In genomic region chr17:27519550-27519949, GRCh38 we compare ENCODE assay signal across 12 cellular contexts.
DNase-seq lines count a peak whose midpoint lies in the region; ATAC-seq and TF ChIP-seq lines count a peak whose summit lies in the region.
"Had no signal": no experiment of that assay in that cellular context is flagged by ENCODE, and none has a peak within 500 bp of the region (broad histone marks: within the 10 kb centered on the region; RNA-seq: fewer than 3 reads in every experiment).

No MANE protein-coding gene starts in this region.

- H3K27ac ChIP-seq in substantia nigra (ENCODE audit: low read depth, low read length, poor library complexity, severe bottlenecking) (peak overlapping the region; percentile 54), tibial artery (no peak overlapping the region)

- no peak overlapping the region for H3K4me3 Mint-ChIP-seq in activated CD4-positive, alpha-beta T cell treated with anti-CD3 and anti-CD28 coated beads, Interleukin-2, amount 10 ng/mL, durations not matched to agents 24 days and 14 days
- H3K4me3 Mint-ChIP-seq in activated T-helper 1 cell treated with anti-CD3 and anti-CD28 coated beads, Interleukin-12 subunit alpha, Interleukin-12 subunit beta, Interleukin-2, Interleukin-4 antibody, amounts not matched to agents 30 ng/mL and 10 ng/mL and 1 ng/mL, durations not matched to agents 14 hours and 24 hours and 36 hours, result no peak overlapping the region

- DNase-seq in activated CD4-positive, alpha-beta T cell treated with anti-CD3 and anti-CD28 coated beads, Interleukin-2, amount 10 ng/mL, durations not matched to agents 24 days and 14 days, result no peak
- no peak for DNase-seq in activated CD4-positive, alpha-beta T cell treated with anti-CD3 and anti-CD28 coated beads for 1 hour
- DNase-seq in activated T-helper 1 cell treated with anti-CD3 and anti-CD28 coated beads, Interleukin-12 subunit alpha, Interleukin-12 subunit beta, Interleukin-2, Interleukin-4 antibody, amounts not matched to agents 30 ng/mL and 10 ng/mL and 1 ng/mL, durations not matched to agents 14 hours and 24 hours and 36 hours (ENCODE audit: low spot score), result no peak
- DNase-seq in substantia nigra (lab: John Stamatoyannopoulos, UW), result no peak
- no peak for DNase-seq in tibial artery
- DNase-seq in kidney glomerular epithelial cell (lab: John Stamatoyannopoulos, UW), result no peak
- no peak for DNase-seq in NCI-H2107 treated with DMSO at 0.1 percent for 48 hours (lab: John Stamatoyannopoulos, UW; ENCODE audit: unreplicated experiment)
- DNase-seq: activated CD4-positive, CD25-positive, alpha-beta regulatory T cell; Calu3; stimulated activated CD4-positive, alpha-beta T cell treated with anti-CD3 and anti-CD28 coated beads, Interleukin-4, amount 100 ng/mL, for 4 hours; testis had no signal

- H3K27me3 ChIP-seq in tibial artery, result no peaks in the 10 kb centered on the region
- H3K27me3 ChIP-seq: testis had no signal

- H3K4me1 ChIP-seq in tibial artery, result peaks cover 0 to 5% (median 0%) of the 10 kb centered on the region in 4 donors

- no peaks in the 10 kb centered on the region for H3K9me3 ChIP-seq in tibial artery
- H3K9me3 ChIP-seq: testis had no signal

- peaks cover 3% of the 10 kb centered on the region for H3K36me3 Mint-ChIP-seq in activated CD4-positive, alpha-beta T cell treated with anti-CD3 and anti-CD28 coated beads, Interleukin-2, amount 10 ng/mL, durations not matched to agents 24 days and 14 days (ENCODE audit: low read depth)
- H3K36me3 Mint-ChIP-seq in activated T-helper 1 cell treated with anti-CD3 and anti-CD28 coated beads, Interleukin-12 subunit alpha, Interleukin-12 subunit beta, Interleukin-2, Interleukin-4 antibody, amounts not matched to agents 30 ng/mL and 10 ng/mL and 1 ng/mL, durations not matched to agents 14 hours and 24 hours and 36 hours (ENCODE audit: low read depth), result peaks cover 10% of the 10 kb centered on the region

- peaks cover 66% of the 10 kb centered on the region for H3K4me1 Mint-ChIP-seq in activated CD4-positive, alpha-beta T cell treated with anti-CD3 and anti-CD28 coated beads, Interleukin-2, amount 10 ng/mL, durations not matched to agents 24 days and 14 days
- peaks cover 88% of the 10 kb centered on the region for H3K4me1 Mint-ChIP-seq in activated T-helper 1 cell treated with anti-CD3 and anti-CD28 coated beads, Interleukin-12 subunit alpha, Interleukin-12 subunit beta, Interleukin-2, Interleukin-4 antibody, amounts not matched to agents 30 ng/mL and 10 ng/mL and 1 ng/mL, durations not matched to agents 14 hours and 24 hours and 36 hours (ENCODE audit: low read depth)

- TF ChIP-seq CTCF in tibial artery (IDR thresholded peaks at IDR 0.05), result no peak

- peak overlapping the region; percentile 17 for H3K27ac Mint-ChIP-seq in activated CD4-positive, alpha-beta T cell treated with anti-CD3 and anti-CD28 coated beads, Interleukin-2, amount 10 ng/mL, durations not matched to agents 24 days and 14 days
- H3K27ac Mint-ChIP-seq in activated T-helper 1 cell treated with anti-CD3 and anti-CD28 coated beads, Interleukin-12 subunit alpha, Interleukin-12 subunit beta, Interleukin-2, Interleukin-4 antibody, amounts not matched to agents 30 ng/mL and 10 ng/mL and 1 ng/mL, durations not matched to agents 14 hours and 24 hours and 36 hours, result peak overlapping the region; percentile 41

- intact Hi-C loops in activated CD4-positive, alpha-beta T cell treated with anti-CD3 and anti-CD28 coated beads, Interleukin-2, amount 10 ng/mL, durations not matched to agents 24 days and 14 days (cut with micrococcal nuclease), result no loop called here
- intact Hi-C loops in activated T-helper 1 cell treated with anti-CD3 and anti-CD28 coated beads, Interleukin-12 subunit alpha, Interleukin-12 subunit beta, Interleukin-2, Interleukin-4 antibody, amounts not matched to agents 30 ng/mL and 10 ng/mL and 1 ng/mL, durations not matched to agents 14 hours and 24 hours and 36 hours (cut with micrococcal nuclease), result no loop called here
- intact Hi-C loops in tibial artery (cut with DNase I; ENCODE audit: low total_unique reads), result no loop called here

- no peaks in the 10 kb centered on the region for H3K36me3 ChIP-seq in tibial artery

- ATAC-seq in HG02610 (IDR thresholded peaks at IDR 0.05; ENCODE audit: unreplicated experiment), result peak; percentile 84

- H3K9me3 Mint-ChIP-seq in activated CD4-positive, alpha-beta T cell treated with anti-CD3 and anti-CD28 coated beads, Interleukin-2, amount 10 ng/mL, durations not matched to agents 24 days and 14 days, result no peaks in the 10 kb centered on the region
- H3K9me3 Mint-ChIP-seq in activated T-helper 1 cell treated with anti-CD3 and anti-CD28 coated beads, Interleukin-12 subunit alpha, Interleukin-12 subunit beta, Interleukin-2, Interleukin-4 antibody, amounts not matched to agents 30 ng/mL and 10 ng/mL and 1 ng/mL, durations not matched to agents 14 hours and 24 hours and 36 hours, result no peaks in the 10 kb centered on the region

- H3K27me3 Mint-ChIP-seq in activated CD4-positive, alpha-beta T cell treated with anti-CD3 and anti-CD28 coated beads, Interleukin-2, amount 10 ng/mL, durations not matched to agents 24 days and 14 days, result no peaks in the 10 kb centered on the region
- no peaks in the 10 kb centered on the region for H3K27me3 Mint-ChIP-seq in activated T-helper 1 cell treated with anti-CD3 and anti-CD28 coated beads, Interleukin-12 subunit alpha, Interleukin-12 subunit beta, Interleukin-2, Interleukin-4 antibody, amounts not matched to agents 30 ng/mL and 10 ng/mL and 1 ng/mL, durations not matched to agents 14 hours and 24 hours and 36 hours (ENCODE audit: insufficient read depth)

- H3K4me3 ChIP-seq in tibial artery, result no peak overlapping the region
- H3K4me3 ChIP-seq: testis had no signal
